8 cellular contexts compared by ENCODE assay signal in the genomic region with DNA sequence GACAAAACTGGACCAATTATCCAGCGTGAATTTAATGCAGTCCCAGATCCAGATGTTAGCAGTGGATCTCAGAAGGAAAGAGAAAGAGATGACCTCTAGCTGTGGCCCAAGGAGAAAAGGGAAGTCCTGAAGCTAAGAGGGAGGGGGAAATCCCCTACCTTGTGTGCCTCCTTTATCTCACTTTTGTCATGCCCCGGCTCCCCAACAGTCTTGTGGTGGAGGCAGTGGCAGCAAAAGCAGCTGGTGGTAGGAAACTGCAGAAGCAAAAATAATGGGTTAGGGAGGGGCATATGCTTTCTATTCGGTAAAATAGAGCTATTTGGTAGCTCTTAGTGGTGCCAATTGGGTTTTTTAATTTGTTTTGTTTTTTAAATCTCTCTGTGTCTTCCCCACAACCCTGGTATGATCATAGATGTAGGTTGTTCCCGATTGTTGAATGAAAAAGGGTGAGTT. TPM values are rescaled to one million over a fixed set of nuclear protein-coding genes. Genes with fewer than 3 reads are reported as not detected.
DNase-seq lines count a peak whose midpoint lies in the region; ATAC-seq and TF ChIP-seq lines count a peak whose summit lies in the region.

No MANE protein-coding gene starts in this region.

- intact Hi-C loops in aorta (cut with DNase I), result no loop called here

- H3K36me3 ChIP-seq in aorta (ENCODE audit: control insufficient read depth in 1 of 2, insufficient read depth in 2 of 2, low read length in 1 of 2), result no peaks in the 10 kb centered on the region
- no peaks in the 10 kb centered on the region for H3K36me3 ChIP-seq in hepatocyte (replicated peaks; ENCODE audit: insufficient read depth, low read depth)

- H3K79me2 ChIP-seq in hepatocyte, result no peaks in the 10 kb centered on the region

- H3K4me3 Mint-ChIP-seq in activated T-cell treated with anti-CD3 and anti-CD28 coated beads, Interleukin-2, amount 50 U/mL, for 72 hours, result peak overlapping the region; percentile 69 to 89

- ATAC-seq in GM19455 (IDR thresholded peaks at IDR 0.05; ENCODE audit: unreplicated experiment) (peak; percentile 99), HG03442 (IDR thresholded peaks at IDR 0.05; ENCODE audit: unreplicated experiment) (peak; percentile 99), aorta (ENCODE audit: low FRiP score) (no peak)
- peak; percentile 93 for ATAC-seq in activated T-cell treated with anti-CD3 and anti-CD28 coated beads, Interleukin-2, amount 50 U/mL, for 72 hours (replicated peaks in 1 of 2)

- H3K4me3 ChIP-seq in aorta (ENCODE audit: low read length in 2 of 2), result no peak overlapping the region
- H3K4me3 ChIP-seq in hepatocyte, result no peak overlapping the region

- H3K27ac Mint-ChIP-seq in activated T-cell treated with anti-CD3 and anti-CD28 coated beads, Interleukin-2, amount 50 U/mL, for 72 hours, result peak overlapping the region; percentile 93

- H2AFZ ChIP-seq in hepatocyte, result no peak overlapping the region

- no peak overlapping the region for H3K4me2 ChIP-seq in hepatocyte

- CTCF ChIA-PET in GM10248 (lab: Yijun Ruan, JAX), result interaction anchor here (0.9 to 7.5 kb wide), 9 partner anchors 9 to 58 kb away, joined by 3 to 36 read pairs (median 6); a partner anchor contains a TSS

- H3K4me1 ChIP-seq in aorta (ENCODE audit: control insufficient read depth in 1 of 2, insufficient read depth in 2 of 2, low read length in 2 of 2) (no peaks in the 10 kb centered on the region), hepatocyte (ENCODE audit: insufficient read depth) (no peaks in the 10 kb centered on the region)

- WGBS in aorta, 2 donors, result 67 to 73% methylated on average over 4 of the region's 4 CpGs
- WGBS in hepatocyte (ENCODE audit: low lambda C conversion rate, missing lambda C conversion rate), result 79% methylated on average over 4 of the region's 4 CpGs

- no peaks in the 10 kb centered on the region for H3K27me3 ChIP-seq in aorta (ENCODE audit: control insufficient read depth in 1 of 2, insufficient read depth in 2 of 2, low read length in 1 of 2)
- no peaks in the 10 kb centered on the region for H3K27me3 ChIP-seq in hepatocyte

- H3K4me1 Mint-ChIP-seq in activated T-cell treated with anti-CD3 and anti-CD28 coated beads, Interleukin-2, amount 50 U/mL, for 72 hours (ENCODE audit: low read depth), result peaks cover 51% of the 10 kb centered on the region

- H3K36me3 Mint-ChIP-seq in activated T-cell treated with anti-CD3 and anti-CD28 coated beads, Interleukin-2, amount 50 U/mL, for 72 hours (ENCODE audit: insufficient read depth in 2 of 2), result peaks cover 16 to 23% of the 10 kb centered on the region in 2 donors

- peak; percentile 56 for DNase-seq in GM10248 (ENCODE audit: extremely low spot score)
- DNase-seq in activated T-cell treated with anti-CD3 and anti-CD28 coated beads, Interleukin-2, amount 50 U/mL, for 72 hours, result peak; percentile 50 to 55
- no peak for DNase-seq in aorta
- DNase-seq in retina, result no peak
- no peak for DNase-seq in NCI-H146 treated with DMSO at 0.1 percent for 48 hours (lab: John Stamatoyannopoulos, UW; ENCODE audit: unreplicated experiment)
- no peak for DNase-seq in hepatocyte (ENCODE audit: low spot score)

- no peaks in the 10 kb centered on the region for H3K9me3 ChIP-seq in aorta (ENCODE audit: control insufficient read depth, low read length)
- H3K9me3 ChIP-seq in hepatocyte (ENCODE audit: low read depth), result no peaks in the 10 kb centered on the region

- no peaks in the 10 kb centered on the region for H3K9me2 ChIP-seq in hepatocyte (replicated peaks; ENCODE audit: insufficient read depth)

- POLR2A ChIA-PET in GM10248 (lab: Yijun Ruan, JAX), result no interaction called here

- H3K27me3 Mint-ChIP-seq in activated T-cell treated with anti-CD3 and anti-CD28 coated beads, Interleukin-2, amount 50 U/mL, for 72 hours (ENCODE audit: low read depth), result no peaks in the 10 kb centered on the region

- H3K27ac ChIP-seq in aorta (ENCODE audit: low read depth in 1 of 2, low read length in 2 of 2), result no peak overlapping the region
- H3K27ac ChIP-seq in hepatocyte, result no peak overlapping the region

- H4K20me1 ChIP-seq in hepatocyte (ENCODE audit: insufficient read depth, poor library complexity, severe bottlenecking), result no peaks in the 10 kb centered on the region

- no peak for TF ChIP-seq CTCF in GM10248 (IDR thresholded peaks at IDR 0.05; ENCODE audit: control extremely low read depth, extremely low read depth, low read depth, missing control alignments)
- TF ChIP-seq CTCF in hepatocyte (IDR thresholded peaks at IDR 0.05; ENCODE audit: poor library complexity), result no peak

- H3K9me3 Mint-ChIP-seq in activated T-cell treated with anti-CD3 and anti-CD28 coated beads, Interleukin-2, amount 50 U/mL, for 72 hours, result peaks cover 5 to 9% of the 10 kb centered on the region in 2 donors

RNA-seq across cellular contexts. Expression of a gene that starts 56.5 kb away (rescaled TPM):
- 100 to 1,000 TPM in 1 of 2 donors, 10 to 100 TPM in 1; 49.9 to 119 TPM for total RNA-seq in activated T-cell treated with anti-CD3 and anti-CD28 coated beads, Interleukin-2, amount 50 U/mL, for 72 hours
- total RNA-seq in aorta (1 to 10 TPM; 7.7 to 9.6 TPM), hepatocyte (23.3 and 24.6 TPM in 2 replicates)
- polyA plus RNA-seq in aorta (under 1 TPM; 0.13 to 0.88 TPM), hepatocyte (8.1 TPM in 2 replicates)

Comparison
In these comparisons a context has a peak if more than half of its experiments do, and no peak if none do; other contexts are left out.
1. DNase-seq: peak in GM10248 (single experiment) and activated T-cell treated with anti-CD3 and anti-CD28 coated beads, Interleukin-2, amount 50 U/mL, for 72 hours (2 of 2); none in aorta (0 of 2), retina (single experiment), NCI-H146 treated with DMSO at 0.1 percent for 48 hours (single experiment) and hepatocyte (single experiment).